19 cellular contexts compared by ENCODE assay signal in genomic region chr22:27487600-27488450, GRCh38.
A peak's percentile ranks its signal among the peaks of the same experiment; 100 is the strongest.
DNase-seq lines count a peak whose midpoint lies in the region; ATAC-seq and TF ChIP-seq lines count a peak whose summit lies in the region.
"Had no signal": no experiment of that assay in that cellular context is flagged by ENCODE, and none has a peak within 500 bp of the region (broad histone marks: within the 10 kb centered on the region; RNA-seq: fewer than 3 reads in every experiment).

No MANE protein-coding gene starts in this region.

- H3K9me3 ChIP-seq in RWPE2 (ENCODE audit: severe bottlenecking): peaks cover 2% of the 10 kb centered on the region
- H3K9me3 ChIP-seq: ovary, suprapubic skin had no signal

- ATAC-seq in RWPE2 (ENCODE audit: low read depth) (peak; percentile 85), HG03039 (IDR thresholded peaks at IDR 0.05; ENCODE audit: unreplicated experiment) (no peak)
- ATAC-seq: activated T-cell treated with anti-CD3 and anti-CD28 coated beads, Interleukin-2, amount 50 U/mL, for 4 hours had no signal

- peaks cover 27% of the 10 kb centered on the region for H3K4me1 ChIP-seq in RWPE2 (ENCODE audit: insufficient read depth, poor library complexity, severe bottlenecking)
- H3K4me1 ChIP-seq: suprapubic skin had no signal

- TF ChIP-seq CTCF in RWPE2 (IDR thresholded peaks at IDR 0.05; ENCODE audit: poor library complexity, severe bottlenecking) (no peak), fibroblast of villous mesenchyme (IDR thresholded peaks at IDR 0.05; ENCODE audit: insufficient read depth, low read depth, low read length) (no peak)

- H3K4me3 ChIP-seq in RWPE2 (ENCODE audit: severe bottlenecking) (no peak overlapping the region), fibroblast of villous mesenchyme (ENCODE audit: low read depth, low read length) (no peak overlapping the region)
- H3K4me3 ChIP-seq: ovary, suprapubic skin had no signal

- peaks cover 9% of the 10 kb centered on the region for H3K36me3 ChIP-seq in RWPE2 (ENCODE audit: low read depth)
- H3K36me3 ChIP-seq: ovary, suprapubic skin had no signal

- intact Hi-C loops in posterior vena cava (cut with DNase I): no loop called here

- peak; percentile 47 for DNase-seq in EL
- DNase-seq in RWPE2 (ENCODE audit: low spot score): no peak
- DNase-seq in fibroblast of villous mesenchyme (ENCODE audit: low read depth): peak; percentile 65
- DNase-seq in posterior vena cava (ENCODE audit: low spot score): peak; percentile 80
- no peak for DNase-seq in NCI-H187 (lab: John Stamatoyannopoulos, UW)
- no peak for DNase-seq in stimulated activated CD4-positive, alpha-beta T cell treated with anti-CD3 and anti-CD28 coated beads, Interleukin-1b, Interleukin-23, amount 100 ng/mL, for 48 hours
- no peak for DNase-seq in DMS53 treated with DMSO at 0.1 percent for 48 hours (lab: John Stamatoyannopoulos, UW; ENCODE audit: unreplicated experiment)
- DNase-seq: activated T-cell treated with anti-CD3 and anti-CD28 coated beads, Interleukin-2, amount 50 U/mL, for 4 hours; AML-193; amygdala; DMS 273 treated with DMSO at 0.1 percent for 48 hours; foreskin fibroblast; NCI-H345; OCI-M1; ovary; stimulated activated CD4-positive, alpha-beta T cell treated with anti-CD3 and anti-CD28 coated beads, Interleukin-12 subunit alpha, Interleukin-12 subunit beta, amount 100 ng/mL, for 4 hours; T-helper 1 cell had no signal

- peak overlapping the region; percentile 56 for H3K27ac ChIP-seq in RWPE2 (ENCODE audit: poor library complexity, severe bottlenecking)
- H3K27ac ChIP-seq: ovary, suprapubic skin had no signal

- no peaks in the 10 kb centered on the region for H3K27me3 ChIP-seq in RWPE2 (ENCODE audit: insufficient read depth, poor library complexity, severe bottlenecking)
- H3K27me3 ChIP-seq: ovary, suprapubic skin had no signal

Comparison
In these comparisons a context has a peak if more than half of its experiments do, and no peak if none do; other contexts are left out.
1. DNase-seq: peak in EL (single experiment), fibroblast of villous mesenchyme (single experiment) and posterior vena cava (single experiment); none in RWPE2 (single experiment), NCI-H187 (0 of 2), stimulated activated CD4-positive, alpha-beta T cell treated with anti-CD3 and anti-CD28 coated beads, Interleukin-1b, Interleukin-23, amount 100 ng/mL, for 48 hours (single experiment) and DMS53 treated with DMSO at 0.1 percent for 48 hours (single experiment).